Comparison of ENCODE assay signal across 8 cellular contexts in the genomic region with DNA sequence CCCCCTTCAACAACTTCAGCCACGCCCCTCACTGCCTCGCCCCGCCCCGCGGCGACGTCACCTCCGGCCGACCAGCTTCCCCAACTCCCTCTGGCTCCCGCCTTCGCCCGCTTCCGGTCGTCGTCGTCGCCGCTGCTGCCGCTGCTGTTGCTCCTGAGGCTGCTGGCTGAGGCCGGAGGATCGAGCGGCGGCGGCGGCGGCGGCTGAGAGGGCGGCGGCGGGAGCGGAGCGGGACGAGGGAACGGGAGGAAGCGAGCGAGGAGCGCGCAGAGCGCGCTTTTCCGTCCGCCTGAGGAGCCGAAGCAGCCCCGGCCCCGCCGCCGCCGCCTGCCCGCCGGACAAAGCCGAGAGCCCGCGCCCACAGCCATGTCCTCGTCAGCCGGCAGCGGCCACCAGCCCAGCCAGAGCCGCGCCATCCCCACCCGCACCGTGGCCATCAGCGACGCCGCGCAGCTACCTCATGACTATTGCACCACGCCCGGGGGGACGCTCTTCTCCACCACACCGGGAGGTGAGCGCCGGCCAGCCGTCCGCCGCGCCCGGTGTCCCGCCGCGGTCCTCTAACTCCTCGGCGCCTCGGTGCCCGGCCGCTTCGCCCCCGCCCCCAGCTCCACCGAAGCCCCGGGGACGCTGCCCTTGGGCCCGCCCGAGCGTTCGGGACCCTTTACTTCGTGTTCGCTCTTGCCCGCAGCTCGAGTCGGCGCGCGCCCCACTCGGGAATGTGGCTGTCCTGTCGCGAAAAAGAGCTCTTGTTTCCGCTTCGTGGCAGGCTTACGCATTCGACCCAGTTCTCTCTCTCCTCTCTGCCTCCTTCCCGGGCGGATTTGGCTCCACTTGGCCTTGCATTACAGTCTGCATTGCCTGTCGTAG. TPM values are rescaled to one million over a fixed set of nuclear protein-coding genes. Genes with fewer than 3 reads are reported as not detected.
DNase-seq lines count a peak whose midpoint lies in the region; ATAC-seq and TF ChIP-seq lines count a peak whose summit lies in the region.

A gene with protein sequence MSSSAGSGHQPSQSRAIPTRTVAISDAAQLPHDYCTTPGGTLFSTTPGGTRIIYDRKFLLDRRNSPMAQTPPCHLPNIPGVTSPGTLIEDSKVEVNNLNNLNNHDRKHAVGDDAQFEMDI (plus strand): TSS at position 110 of the 870 bp plus-strand sequence. CDS start 257 bp downstream, at position 367.

- peaks cover 15% of the 10 kb centered on the region for H3K36me3 Mint-ChIP-seq in activated CD4-positive, alpha-beta T cell treated with anti-CD3 and anti-CD28 coated beads, Interleukin-2, amount 10 ng/mL, durations not matched to agents 24 days and 14 days (ENCODE audit: low read depth)

- H3K4me3 ChIP-seq in BE2C (ENCODE audit: low read depth, low read length): peak within 1 kb of the TSS; percentile 93
- peak within 1 kb of the TSS; percentile 69 for H3K4me3 ChIP-seq in colonic mucosa

- H3K4me1 ChIP-seq in BE2C: no peaks in the 10 kb centered on the region
- H3K4me1 ChIP-seq in colonic mucosa: peaks cover 6% of the 10 kb centered on the region

- H3K4me1 Mint-ChIP-seq in activated CD4-positive, alpha-beta T cell treated with anti-CD3 and anti-CD28 coated beads, Interleukin-2, amount 10 ng/mL, durations not matched to agents 24 days and 14 days: peaks cover 36% of the 10 kb centered on the region

- peak within 1 kb of the TSS; percentile 98 for H3K9ac ChIP-seq in colonic mucosa (ENCODE audit: low read depth in 2 of 2, low read length in 2 of 2)

- H3K9me3 ChIP-seq in BE2C: no peaks in the 10 kb centered on the region
- no peaks in the 10 kb centered on the region for H3K9me3 ChIP-seq in colonic mucosa

- H3K27me3 ChIP-seq in BE2C (no peaks in the 10 kb centered on the region), colonic mucosa (no peaks in the 10 kb centered on the region), layer of hippocampus (ENCODE audit: control insufficient read depth, insufficient read depth, low read length) (no peaks in the 10 kb centered on the region)

- intact Hi-C loops in activated CD4-positive, alpha-beta T cell treated with anti-CD3 and anti-CD28 coated beads, Interleukin-2, amount 10 ng/mL, durations not matched to agents 24 days and 14 days (cut with micrococcal nuclease): loop anchor here (1.0 to 2.0 kb wide), 4 partner anchors 22 to 258 kb away; a partner anchor contains a TSS
- intact Hi-C loops in colonic mucosa (cut with DNase I): no loop called here

- peaks cover 2% of the 10 kb centered on the region for H3K27me3 Mint-ChIP-seq in activated CD4-positive, alpha-beta T cell treated with anti-CD3 and anti-CD28 coated beads, Interleukin-2, amount 10 ng/mL, durations not matched to agents 24 days and 14 days

- H3K27ac ChIP-seq in colonic mucosa: peak within 1 kb of the TSS; percentile 95
- H3K27ac ChIP-seq in layer of hippocampus (ENCODE audit: low read depth, low read length): peak within 1 kb of the TSS; percentile 86

- peak within 1 kb of the TSS; percentile 98 for H3K4me3 Mint-ChIP-seq in activated CD4-positive, alpha-beta T cell treated with anti-CD3 and anti-CD28 coated beads, Interleukin-2, amount 10 ng/mL, durations not matched to agents 24 days and 14 days

- H3K36me3 ChIP-seq in BE2C (peaks cover 3% of the 10 kb centered on the region), colonic mucosa (no peaks in the 10 kb centered on the region)

- no peak for TF ChIP-seq CTCF in BE2C (IDR thresholded peaks at IDR 0.05; ENCODE audit: low read depth, low read length)
- no peak for TF ChIP-seq CTCF in colonic mucosa (IDR thresholded peaks at IDR 0.05)

- no peaks in the 10 kb centered on the region for H3K9me3 Mint-ChIP-seq in activated CD4-positive, alpha-beta T cell treated with anti-CD3 and anti-CD28 coated beads, Interleukin-2, amount 10 ng/mL, durations not matched to agents 24 days and 14 days

- DNase-seq in BE2C (peak; percentile 97), GM19240 (ENCODE audit: insufficient read length, low spot score) (peak; percentile 93), NCI-H526 (lab: John Stamatoyannopoulos, UW) (peak; percentile 77 to 93), colonic mucosa (peak; percentile 100)
- DNase-seq in activated CD4-positive, alpha-beta T cell treated with anti-CD3 and anti-CD28 coated beads, Interleukin-2, amount 10 ng/mL, durations not matched to agents 24 days and 14 days: peak; percentile 100
- DNase-seq in stimulated activated CD4-positive, alpha-beta T cell treated with anti-CD3 and anti-CD28 coated beads, Interleukin-1b, Interleukin-23, amount 100 ng/mL, for 4 hours (ENCODE audit: low read depth in 2 of 2): peak; percentile 99 to 100

- ATAC-seq in HG03460 (IDR thresholded peaks at IDR 0.05; ENCODE audit: unreplicated experiment): peak; percentile 85

- peak within 1 kb of the TSS; percentile 96 for H3K27ac Mint-ChIP-seq in activated CD4-positive, alpha-beta T cell treated with anti-CD3 and anti-CD28 coated beads, Interleukin-2, amount 10 ng/mL, durations not matched to agents 24 days and 14 days

RNA-seq across cellular contexts. Expression of the gene that starts here (rescaled TPM):
- polyA plus RNA-seq in BE2C (2012; ENCODE audit: insufficient read depth, insufficient read length, low read depth): 20.9 TPM
- 37.6 and 38.3 TPM in 2 replicates for total RNA-seq in activated CD4-positive, alpha-beta T cell treated with anti-CD3 and anti-CD28 coated beads, Interleukin-2, amount 10 ng/mL, durations not matched to agents 24 days and 14 days
- 10 to 100 TPM; 77.1 to 77.7 TPM for total RNA-seq in colonic mucosa

Comparison
In these comparisons a context has a peak if more than half of its experiments do, and no peak if none do; other contexts are left out.
1. Peak in every context shown above with its lines: DNase-seq, ATAC-seq, H3K4me3 ChIP-seq and H3K27ac ChIP-seq.